ENCODE assay signal across 7 cellular contexts in the genomic region with DNA sequence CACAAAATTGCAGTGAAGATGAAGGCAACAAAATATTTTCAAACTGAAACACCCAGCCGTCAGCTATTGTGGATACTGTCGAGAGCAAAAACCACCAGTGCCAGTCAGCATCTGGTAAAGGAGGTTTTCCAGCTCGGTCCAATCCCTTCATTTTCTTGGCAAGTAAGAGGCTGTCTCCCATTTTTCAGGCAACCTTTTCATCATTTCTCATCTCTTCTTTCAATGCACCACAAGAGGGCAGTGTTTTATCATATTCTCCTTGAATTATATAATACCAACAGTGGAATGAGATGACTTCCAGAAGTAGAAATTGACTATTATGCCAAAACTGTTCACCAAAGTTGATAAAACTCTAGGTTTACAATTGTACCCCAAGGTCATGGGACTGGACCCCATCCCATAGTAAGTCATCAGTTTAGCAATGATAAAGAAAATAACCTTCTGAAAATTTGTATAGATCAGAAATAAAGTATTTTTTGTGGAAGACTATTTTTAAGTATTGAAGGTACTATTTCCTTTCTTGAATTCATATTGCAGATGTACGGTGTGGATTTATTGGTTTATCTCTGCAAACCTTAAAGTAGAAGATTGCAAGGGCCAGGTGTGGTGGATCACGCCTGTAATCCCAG. TPM values are rescaled to one million over a fixed set of nuclear protein-coding genes. Genes with fewer than 3 reads are reported as not detected.
DNase-seq lines count a peak whose midpoint lies in the region; ATAC-seq, FAIRE-seq and TF ChIP-seq lines count a peak whose summit lies in the region.

No MANE protein-coding gene starts in this region.

- H3K27ac Mint-ChIP-seq in mesothelial cell of epicardium: peak overlapping the region; percentile 62

- peak; percentile 72 for DNase-seq in GM03348 (ENCODE audit: low spot score)
- DNase-seq in M059J (ENCODE audit: low read depth): peak; percentile 79
- DNase-seq in SHP77 (lab: John Stamatoyannopoulos, UW): peak; percentile 40 to 69
- peak; percentile 71 for DNase-seq in endothelial cell of umbilical vein (ENCODE audit: low read depth, low spot score)
- DNase-seq in mesothelial cell of epicardium (ENCODE audit: low spot score in 2 of 2, unreplicated experiment in 2 of 2): no peak

- TF ChIP-seq CTCF in endothelial cell of umbilical vein (IDR thresholded peaks at IDR 0.05; ENCODE audit: extremely low read depth in 1 of 2, insufficient read depth in 1 of 2, low read depth in 1 of 2, low read length in 2 of 2) (peak; percentile 37 to 55), mesothelial cell of epicardium (IDR thresholded peaks at IDR 0.05; ENCODE audit: unreplicated experiment) (peak; percentile 74)

- no peaks in the 10 kb centered on the region for H3K9me1 ChIP-seq in endothelial cell of umbilical vein (replicated peaks; ENCODE audit: control insufficient read depth, extremely low read depth, insufficient read depth, low read length)

- no peaks in the 10 kb centered on the region for H3K4me1 ChIP-seq in endothelial cell of umbilical vein (ENCODE audit: control insufficient read depth, extremely low read depth, insufficient read depth, low read length)

- H3K27me3 Mint-ChIP-seq in mesothelial cell of epicardium (ENCODE audit: low read depth): no peaks in the 10 kb centered on the region

- no peaks in the 10 kb centered on the region for H3K9me3 Mint-ChIP-seq in mesothelial cell of epicardium

- H3K4me2 ChIP-seq in endothelial cell of umbilical vein (ENCODE audit: insufficient read depth, low read length): no peak overlapping the region

- no peaks in the 10 kb centered on the region for H3K9me3 ChIP-seq in endothelial cell of umbilical vein (replicated peaks; ENCODE audit: control insufficient read depth, insufficient read depth, low read length)

- no peaks in the 10 kb centered on the region for H3K79me2 ChIP-seq in endothelial cell of umbilical vein (ENCODE audit: control insufficient read depth, insufficient read depth, low read length)

- H2AFZ ChIP-seq in endothelial cell of umbilical vein (ENCODE audit: low read depth, low read length): no peak overlapping the region

- no peaks in the 10 kb centered on the region for H4K20me1 ChIP-seq in endothelial cell of umbilical vein (replicated peaks; ENCODE audit: control insufficient read depth, extremely low read depth, insufficient read depth, low read length)

- peaks cover 21% of the 10 kb centered on the region for H3K36me3 Mint-ChIP-seq in mesothelial cell of epicardium

- no TSS peak for BruUV-seq in endothelial cell of umbilical vein (replicated peaks; lab: Mats Ljungman, UMichigan)

- intact Hi-C loops in endothelial cell of umbilical vein (cut with micrococcal nuclease): loop anchor here (1.0 to 2.0 kb wide), 3 partner anchors 45 to 311 kb away; a partner anchor contains a TSS

- CTCF ChIA-PET in endothelial cell of umbilical vein (lab: Charles Lee): interaction anchor here (0.8 to 7.9 kb wide), 6 partner anchors 10 to 313 kb away, joined by 3 to 67 read pairs (median 6); a partner anchor contains a TSS

- H3K9ac ChIP-seq in endothelial cell of umbilical vein (replicated peaks; ENCODE audit: extremely low read depth, insufficient read depth, low read length): no peak overlapping the region

- peak; percentile 63 for FAIRE-seq in endothelial cell of umbilical vein (lab: Jason Lieb, UNC)

- POLR2A ChIA-PET in endothelial cell of umbilical vein (lab: Charles Lee): no interaction called here

- no peak overlapping the region for H3K4me3 ChIP-seq in endothelial cell of umbilical vein (replicated peaks in 1 of 3; ENCODE audit: insufficient read depth in 1 of 3, low read depth in 1 of 3, low read length in 3 of 3)

- no peak overlapping the region for H3K27ac ChIP-seq in endothelial cell of umbilical vein (ENCODE audit: insufficient read depth, low read depth, low read length)

- no peak for TF ChIP-seq POLR2A in endothelial cell of umbilical vein (IDR thresholded peaks at IDR 0.05; ENCODE audit: low read depth, low read length)

- no peak overlapping the region for H3K4me3 Mint-ChIP-seq in mesothelial cell of epicardium

- dilution Hi-C loops in endothelial cell of umbilical vein (cut with MboI; ENCODE audit: extremely low pct_ligation_motif_present, low sequenced_read_pairs): no loop called here

- no peak for ATAC-seq in HG02798 (IDR thresholded peaks at IDR 0.05; ENCODE audit: poor library complexity, unreplicated experiment)
- no peak for ATAC-seq in GM21723 (IDR thresholded peaks at IDR 0.05; ENCODE audit: unreplicated experiment)

- no peaks in the 10 kb centered on the region for H3K27me3 ChIP-seq in endothelial cell of umbilical vein (ENCODE audit: control insufficient read depth in 2 of 2, insufficient read depth in 2 of 2, low read length in 2 of 2)

- peaks cover 16% of the 10 kb centered on the region for H3K4me1 Mint-ChIP-seq in mesothelial cell of epicardium

- H3K36me3 ChIP-seq in endothelial cell of umbilical vein (ENCODE audit: control insufficient read depth in 2 of 2, extremely low read depth in 1 of 2, insufficient read depth in 2 of 2, low read length in 2 of 2): peaks cover 26 to 28% of the 10 kb centered on the region in 2 experiments

TF ChIP-seq in endothelial cell of umbilical vein, 7 proteins besides CTCF, POLR2A, EP300 and RAD21:
- TF ChIP-seq POLR2AphosphoS5 (IDR thresholded peaks at IDR 0.05; ENCODE audit: insufficient read depth, low read depth, low read length) (no peak), GATA2 (IDR thresholded peaks at IDR 0.05; ENCODE audit: insufficient read depth, insufficient read length, low read depth, low read length) (no peak), JUN (IDR thresholded peaks at IDR 0.05; ENCODE audit: borderline replicate concordance, insufficient read depth, insufficient read length, low read depth) (no peak), MYC (IDR thresholded peaks at IDR 0.05; ENCODE audit: low read depth, low read length) (no peak), EZH2 (IDR thresholded peaks at IDR 0.05; ENCODE audit: borderline replicate concordance, low read depth, low read length, severe bottlenecking) (no peak), FOS (IDR thresholded peaks at IDR 0.05; ENCODE audit: borderline replicate concordance, insufficient read depth, low read length) (no peak)
- TF ChIP-seq, protein P1, sequence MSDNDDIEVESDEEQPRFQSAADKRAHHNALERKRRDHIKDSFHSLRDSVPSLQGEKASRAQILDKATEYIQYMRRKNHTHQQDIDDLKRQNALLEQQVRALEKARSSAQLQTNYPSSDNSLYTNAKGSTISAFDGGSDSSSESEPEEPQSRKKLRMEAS (IDR thresholded peaks at IDR 0.05; ENCODE audit: insufficient read depth, insufficient read length): no peak

RNA-seq across cellular contexts. Expression of a gene that starts 16.8 kb away (rescaled TPM):
- total RNA-seq in M059J (2014; rRNA removed; shearing (Covaris generic)): 589 and 671 TPM in 2 replicates
- 301 and 345 TPM in 2 replicates for total RNA-seq in endothelial cell of umbilical vein
- 257 and 273 TPM in 2 replicates for polyA plus RNA-seq in endothelial cell of umbilical vein
- polyA plus RNA-seq in endothelial cell of umbilical vein (2011; cell fraction: cytosol; rRNA removed): 289 and 395 TPM in 2 replicates
- 127 and 146 TPM in 2 replicates for polyA plus RNA-seq in endothelial cell of umbilical vein (2011; cell fraction: nucleus; rRNA removed)
- polyA plus RNA-seq in endothelial cell of umbilical vein (2012): 340 and 362 TPM in 2 replicates
- 198 and 214 TPM in 2 replicates for polyA minus RNA-seq in endothelial cell of umbilical vein
- 136 TPM for polyA minus RNA-seq in endothelial cell of umbilical vein (2011; cell fraction: cytosol; rRNA and poly(A)+ RNA removed)
- 32.9 and 33.8 TPM in 2 replicates for polyA minus RNA-seq in endothelial cell of umbilical vein (2011; cell fraction: nucleus; rRNA and poly(A)+ RNA removed)
- total RNA-seq in mesothelial cell of epicardium: 30.9 to 33.3 TPM (median 31.8 TPM) in 3 replicates

RNA-seq across cellular contexts. Expression of a gene that starts 45.2 kb away (rescaled TPM):
- total RNA-seq in M059J (2014; rRNA removed; shearing (Covaris generic)): 14.9 and 23.5 TPM in 2 replicates
- total RNA-seq in endothelial cell of umbilical vein: 58.6 and 65.4 TPM in 2 replicates
- polyA plus RNA-seq in endothelial cell of umbilical vein: 65.0 and 66.5 TPM in 2 replicates
- 79.0 and 82.7 TPM in 2 replicates for polyA plus RNA-seq in endothelial cell of umbilical vein (2011; cell fraction: cytosol; rRNA removed)
- polyA plus RNA-seq in endothelial cell of umbilical vein (2011; cell fraction: nucleus; rRNA removed): 38.3 and 47.5 TPM in 2 replicates
- 67.7 and 73.8 TPM in 2 replicates for polyA plus RNA-seq in endothelial cell of umbilical vein (2012)
- polyA minus RNA-seq in endothelial cell of umbilical vein: 43.4 and 47.1 TPM in 2 replicates
- polyA minus RNA-seq in endothelial cell of umbilical vein (2011; cell fraction: cytosol; rRNA and poly(A)+ RNA removed): 70.3 TPM
- 21.2 and 22.7 TPM in 2 replicates for polyA minus RNA-seq in endothelial cell of umbilical vein (2011; cell fraction: nucleus; rRNA and poly(A)+ RNA removed)
- 52.9 to 59.4 TPM (median 56.1 TPM) in 3 replicates for total RNA-seq in mesothelial cell of epicardium

RNA-seq across cellular contexts. Expression of a gene that starts 52.6 kb away (rescaled TPM):
- 25.0 and 26.5 TPM in 2 replicates for total RNA-seq in M059J (2014; rRNA removed; shearing (Covaris generic))
- total RNA-seq in endothelial cell of umbilical vein (43.0 and 44.9 TPM in 2 replicates), mesothelial cell of epicardium (32.4 to 39.6 TPM (median 33.8 TPM) in 3 replicates)
- 17.9 and 22.4 TPM in 2 replicates for polyA plus RNA-seq in endothelial cell of umbilical vein
- 14.7 and 15.4 TPM in 2 replicates for polyA plus RNA-seq in endothelial cell of umbilical vein (2011; cell fraction: cytosol; rRNA removed)
- polyA plus RNA-seq in endothelial cell of umbilical vein (2011; cell fraction: nucleus; rRNA removed): 46.8 and 56.5 TPM in 2 replicates
- 25.8 and 27.2 TPM in 2 replicates for polyA plus RNA-seq in endothelial cell of umbilical vein (2012)
- 41.5 and 44.4 TPM in 2 replicates for polyA minus RNA-seq in endothelial cell of umbilical vein
- 15.4 TPM for polyA minus RNA-seq in endothelial cell of umbilical vein (2011; cell fraction: cytosol; rRNA and poly(A)+ RNA removed)
- 36.5 and 43.5 TPM in 2 replicates for polyA minus RNA-seq in endothelial cell of umbilical vein (2011; cell fraction: nucleus; rRNA and poly(A)+ RNA removed)

Comparison
In these comparisons a context has a peak if more than half of its experiments do, and no peak if none do; other contexts are left out.
1. DNase-seq: peak in GM03348 (single experiment), M059J (single experiment), SHP77 (2 of 2) and endothelial cell of umbilical vein (single experiment); none in mesothelial cell of epicardium (0 of 2).